Comparison of ENCODE assay signal across 2 cellular contexts in genomic region chr2:64562148-64562784, GRCh38.
TF ChIP-seq lines count a peak whose summit lies in the region.

No MANE protein-coding gene starts in this region.

TF ChIP-seq in Ishikawa, 13 proteins besides CTCF, POLR2A, EP300 and RAD21 (continued from another document):
- TF ChIP-seq ZBTB7A (IDR thresholded peaks at IDR 0.05; ENCODE audit: low read depth) (no peak), TAF1 (IDR thresholded peaks at IDR 0.05; ENCODE audit: low read depth) (no peak), CREB1 (IDR thresholded peaks at IDR 0.05; ENCODE audit: low read depth) (no peak), MAX (IDR thresholded peaks at IDR 0.05) (no peak), USF1 (IDR thresholded peaks at IDR 0.05) (no peak), EGR1 (IDR thresholded peaks at IDR 0.05) (no peak), YY1 (IDR thresholded peaks at IDR 0.05; ENCODE audit: low read depth) (no peak), REST (IDR thresholded peaks at IDR 0.05; ENCODE audit: low read depth) (no peak), NFIC (IDR thresholded peaks at IDR 0.05) (no peak), CEBPB (IDR thresholded peaks at IDR 0.05) (no peak), FOXM1 (IDR thresholded peaks at IDR 0.05; ENCODE audit: borderline replicate concordance, low read depth) (no peak)

TF ChIP-seq in HepG2, 621 proteins besides CTCF, POLR2A, EP300 and RAD21:
- TF ChIP-seq ZNF362 (CRISPR knock-in tag; IDR thresholded peaks at IDR 0.05; ENCODE audit: borderline replicate concordance) (peak; percentile 76; the same call in 1 of the 2 replicates), STAG1 (CRISPR knock-in tag; IDR thresholded peaks at IDR 0.05) (peak; percentile 48), JUNB (CRISPR knock-in tag; IDR thresholded peaks at IDR 0.05; ENCODE audit: borderline replicate concordance) (no peak), ELF4 (CRISPR knock-in tag; IDR thresholded peaks at IDR 0.05; ENCODE audit: borderline replicate concordance) (no peak), SMC3 (IDR thresholded peaks at IDR 0.05; ENCODE audit: low read length) (0 out of 2 replicates have a peak, but pooled peaks have one; percentile 10)
